Comparison of ENCODE assay signal across 16 cellular contexts in the genomic region with DNA sequence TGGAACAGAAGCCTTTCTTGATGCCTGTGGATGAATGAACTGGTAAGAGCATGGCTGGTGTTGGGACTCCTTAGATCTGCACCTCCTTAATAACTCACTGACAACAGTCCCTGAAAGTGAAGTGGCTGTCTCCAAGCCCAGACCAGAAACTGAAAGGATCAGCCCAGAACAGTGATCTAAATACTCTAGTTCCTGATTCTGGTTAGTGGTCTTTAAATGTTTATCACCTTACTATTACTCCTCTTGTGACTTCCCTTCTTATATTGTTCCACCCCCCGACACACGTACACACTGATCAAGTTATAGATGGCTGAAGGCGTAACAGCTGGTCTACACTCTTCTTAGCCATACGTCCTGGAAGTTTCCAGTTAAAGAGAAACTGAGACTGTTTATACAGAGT. TPM values are rescaled to one million over a fixed set of nuclear protein-coding genes. Genes with fewer than 3 reads are reported as not detected.
DNase-seq lines count a peak whose midpoint lies in the region; ATAC-seq and TF ChIP-seq lines count a peak whose summit lies in the region.
"Had no signal": no experiment of that assay in that cellular context is flagged by ENCODE, and none has a peak within 500 bp of the region (broad histone marks: within the 10 kb centered on the region; RNA-seq: fewer than 3 reads in every experiment).

No MANE protein-coding gene starts in this region.

- in situ Hi-C loops in GM13976 (cut with MboI; ENCODE audit: low sequenced_read_pairs, unreplicated experiment), result no loop called here

- no peak overlapping the region for H3K27ac Mint-ChIP-seq in activated CD4-positive, alpha-beta memory T cell treated with anti-CD3 and anti-CD28 coated beads, Interleukin-2, amount 10 ng/mL, durations not matched to agents 7 days and 5 days
- H3K27ac Mint-ChIP-seq: IgD-negative memory B cell had no signal

- peaks cover 4% of the 10 kb centered on the region for H3K27me3 Mint-ChIP-seq in activated CD4-positive, alpha-beta memory T cell treated with anti-CD3 and anti-CD28 coated beads, Interleukin-2, amount 10 ng/mL, durations not matched to agents 7 days and 5 days
- H3K27me3 Mint-ChIP-seq: IgD-negative memory B cell had no signal

- no peak for TF ChIP-seq CTCF in GM13976 (IDR thresholded peaks at IDR 0.05; ENCODE audit: borderline replicate concordance, control extremely low read depth, extremely low read depth, insufficient read depth, missing control alignments)

- intact Hi-C loops in head of caudate nucleus (cut with DNase I), result no loop called here

- DNase-seq in GM13976 (ENCODE audit: low spot score) (peak; percentile 20), RKO (ENCODE audit: low spot score) (no peak), germinal center (ENCODE audit: low spot score) (no peak), head of caudate nucleus (no peak)
- DNase-seq in activated CD4-positive, alpha-beta memory T cell treated with anti-CD3 and anti-CD28 coated beads, Interleukin-2, amount 10 ng/mL, durations not matched to agents 7 days and 5 days, result no peak
- DNase-seq: activated CD8-positive, alpha-beta memory T cell treated with anti-CD3 and anti-CD28 coated beads, Interleukin-2, amount 50 U/mL, for 4 hours; DMS 273 treated with DMSO at 0.1 percent for 48 hours; dorsolateral prefrontal cortex; mucosa of descending colon; NCI-H146; NCI-H82; stimulated activated CD4-positive, alpha-beta T cell treated with anti-CD3 and anti-CD28 coated beads, Interleukin-15, amount 100 ng/mL, for 24 hours had no signal

- no peaks in the 10 kb centered on the region for H3K36me3 Mint-ChIP-seq in activated CD4-positive, alpha-beta memory T cell treated with anti-CD3 and anti-CD28 coated beads, Interleukin-2, amount 10 ng/mL, durations not matched to agents 7 days and 5 days (ENCODE audit: low read depth)
- H3K36me3 Mint-ChIP-seq: IgD-negative memory B cell had no signal

- no peak overlapping the region for H3K4me3 Mint-ChIP-seq in activated CD4-positive, alpha-beta memory T cell treated with anti-CD3 and anti-CD28 coated beads, Interleukin-2, amount 10 ng/mL, durations not matched to agents 7 days and 5 days

- no peaks in the 10 kb centered on the region for H3K9me3 Mint-ChIP-seq in activated CD4-positive, alpha-beta memory T cell treated with anti-CD3 and anti-CD28 coated beads, Interleukin-2, amount 10 ng/mL, durations not matched to agents 7 days and 5 days

- POLR2A ChIA-PET in activated CD4-positive, alpha-beta memory T cell treated with anti-CD3 and anti-CD28 coated beads, Interleukin-2, amount 10 ng/mL, durations not matched to agents 7 days and 5 days (lab: Charles Lee), result no interaction called here

- CTCF ChIA-PET in activated CD4-positive, alpha-beta memory T cell treated with anti-CD3 and anti-CD28 coated beads, Interleukin-2, amount 10 ng/mL, durations not matched to agents 7 days and 5 days (lab: Charles Lee), result no interaction called here

- ATAC-seq in GM19463 (IDR thresholded peaks at IDR 0.05; ENCODE audit: unreplicated experiment) (peak; percentile 78), HG02870 (IDR thresholded peaks at IDR 0.05; ENCODE audit: unreplicated experiment) (peak; percentile 90), HG03521 (IDR thresholded peaks at IDR 0.05; ENCODE audit: unreplicated experiment) (peak; percentile 79)
- ATAC-seq: mucosa of descending colon had no signal

- no peaks in the 10 kb centered on the region for H3K4me1 Mint-ChIP-seq in activated CD4-positive, alpha-beta memory T cell treated with anti-CD3 and anti-CD28 coated beads, Interleukin-2, amount 10 ng/mL, durations not matched to agents 7 days and 5 days

RNA-seq across cellular contexts. Expression of gene ARMCX2, which starts 33.8 kb away (rescaled TPM):
- total RNA-seq in activated CD4-positive, alpha-beta memory T cell treated with anti-CD3 and anti-CD28 coated beads, Interleukin-2, amount 10 ng/mL, durations not matched to agents 7 days and 5 days, result 1 to 10 TPM; 2.1 to 2.5 TPM
